24 cellular contexts compared by ENCODE assay signal in genomic region chr5:122842016-122842580, GRCh38.
"Had no signal": no experiment of that assay in that cellular context is flagged by ENCODE, and none has a peak within 500 bp of the region (broad histone marks: within the 10 kb centered on the region; RNA-seq: fewer than 3 reads in every experiment).

No MANE protein-coding gene starts in this region.

- H3K27me3 ChIP-seq: colonic mucosa, esophagus squamous epithelium, gastrocnemius medialis, heart right ventricle, left lung had no signal

- ATAC-seq: effector memory CD8-positive, alpha-beta T cell; esophagus mucosa; gastrocnemius medialis; heart right ventricle; left cardiac atrium; left lung; left ventricle myocardium superior; lower lobe of right lung; mucosa of descending colon had no signal

- H3K4me1 ChIP-seq: colonic mucosa had no signal

- H3K4me3 ChIP-seq: colonic mucosa, esophagus squamous epithelium, gastrocnemius medialis, heart right ventricle, left lung, lower lobe of right lung, mucosa of descending colon had no signal

- H3K36me3 ChIP-seq: colonic mucosa, esophagus squamous epithelium, gastrocnemius medialis, heart right ventricle, left lung, lower lobe of right lung had no signal

- H3K9me3 ChIP-seq: colonic mucosa, esophagus squamous epithelium, gastrocnemius medialis, left lung, lower lobe of right lung, mucosa of descending colon had no signal

- DNase-seq: colonic mucosa; cortex of kidney; effector CD8-positive, alpha-beta T cell; effector memory CD8-positive, alpha-beta T cell; endodermal cell; erythroblast; esophagus squamous epithelium; foreskin fibroblast; foreskin melanocyte; gastrocnemius medialis; head of caudate nucleus; heart right ventricle; hippocampal formation; left cardiac atrium; left lung; left ventricle myocardium superior; lower lobe of right lung; mesenchymal stem cell; mucosa of descending colon had no signal

- FAIRE-seq: endometrium, islet of Langerhans, keratinocyte had no signal

- H3K27ac ChIP-seq: colonic mucosa, epithelial cell of prostate, gastrocnemius medialis, heart right ventricle, left lung, lower lobe of right lung had no signal
